1 cellular context compared by ENCODE assay signal in the genomic region with DNA sequence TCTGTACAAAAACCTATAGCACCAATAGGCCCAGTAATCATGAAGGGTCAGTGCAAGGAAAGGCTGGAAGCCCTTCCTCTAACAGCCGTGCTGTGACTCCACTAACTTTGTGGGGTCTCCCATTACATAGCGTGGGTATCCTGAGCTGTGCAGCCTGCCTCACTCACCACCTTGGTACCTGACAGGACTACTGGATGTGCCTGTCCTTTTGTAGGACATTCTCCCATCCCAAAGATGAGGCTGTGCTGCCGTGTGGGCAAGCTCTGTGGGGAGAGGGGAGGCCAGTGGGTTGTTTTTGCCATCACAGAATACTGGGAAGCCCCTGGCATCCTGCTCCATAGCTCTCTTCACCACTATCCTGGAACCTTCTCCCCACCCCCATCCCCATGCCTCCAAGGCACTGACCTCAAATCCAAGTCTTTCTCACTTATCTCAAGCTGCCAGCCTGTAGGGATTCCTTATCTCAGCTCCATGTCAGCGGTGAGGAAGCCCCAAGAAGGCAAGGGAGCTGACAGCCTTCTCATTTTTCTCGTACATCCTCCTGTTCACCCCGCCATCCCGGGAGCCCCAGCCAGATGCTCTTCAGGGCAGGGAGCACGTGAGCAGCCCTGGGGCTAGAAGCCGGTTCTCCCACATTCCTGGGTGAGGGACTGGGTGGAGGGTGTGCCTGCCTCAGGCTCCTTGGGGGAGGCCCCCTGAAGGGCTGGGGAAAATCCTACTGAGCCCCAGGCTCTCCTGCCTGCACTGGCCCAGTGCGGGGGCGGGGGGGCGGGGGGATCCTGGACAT.
TF ChIP-seq lines count a peak whose summit lies in the region.

No MANE protein-coding gene starts in this region.

TF ChIP-seq in GM23338, 12 proteins besides CTCF, POLR2A, EP300 and RAD21 (continued from another document):
- TF ChIP-seq, protein P1, sequence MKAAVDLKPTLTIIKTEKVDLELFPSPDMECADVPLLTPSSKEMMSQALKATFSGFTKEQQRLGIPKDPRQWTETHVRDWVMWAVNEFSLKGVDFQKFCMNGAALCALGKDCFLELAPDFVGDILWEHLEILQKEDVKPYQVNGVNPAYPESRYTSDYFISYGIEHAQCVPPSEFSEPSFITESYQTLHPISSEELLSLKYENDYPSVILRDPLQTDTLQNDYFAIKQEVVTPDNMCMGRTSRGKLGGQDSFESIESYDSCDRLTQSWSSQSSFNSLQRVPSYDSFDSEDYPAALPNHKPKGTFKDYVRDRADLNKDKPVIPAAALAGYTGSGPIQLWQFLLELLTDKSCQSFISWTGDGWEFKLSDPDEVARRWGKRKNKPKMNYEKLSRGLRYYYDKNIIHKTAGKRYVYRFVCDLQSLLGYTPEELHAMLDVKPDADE (IDR thresholded peaks at IDR 0.05): 0 out of 2 replicates have a peak, but pooled peaks have one; percentile 23
- TF ChIP-seq POLR2AphosphoS5 (IDR thresholded peaks at IDR 0.05; ENCODE audit: low read depth) (peak; percentile 41), JUNB (IDR thresholded peaks at IDR 0.05; ENCODE audit: unreplicated experiment) (no peak), EZH2 (IDR thresholded peaks at IDR 0.05; ENCODE audit: low read depth, unreplicated experiment) (no peak), CREB1 (CRISPR knock-in tag; IDR thresholded peaks at IDR 0.05; ENCODE audit: low read depth) (no peak)
- TF ChIP-seq, protein P2, sequence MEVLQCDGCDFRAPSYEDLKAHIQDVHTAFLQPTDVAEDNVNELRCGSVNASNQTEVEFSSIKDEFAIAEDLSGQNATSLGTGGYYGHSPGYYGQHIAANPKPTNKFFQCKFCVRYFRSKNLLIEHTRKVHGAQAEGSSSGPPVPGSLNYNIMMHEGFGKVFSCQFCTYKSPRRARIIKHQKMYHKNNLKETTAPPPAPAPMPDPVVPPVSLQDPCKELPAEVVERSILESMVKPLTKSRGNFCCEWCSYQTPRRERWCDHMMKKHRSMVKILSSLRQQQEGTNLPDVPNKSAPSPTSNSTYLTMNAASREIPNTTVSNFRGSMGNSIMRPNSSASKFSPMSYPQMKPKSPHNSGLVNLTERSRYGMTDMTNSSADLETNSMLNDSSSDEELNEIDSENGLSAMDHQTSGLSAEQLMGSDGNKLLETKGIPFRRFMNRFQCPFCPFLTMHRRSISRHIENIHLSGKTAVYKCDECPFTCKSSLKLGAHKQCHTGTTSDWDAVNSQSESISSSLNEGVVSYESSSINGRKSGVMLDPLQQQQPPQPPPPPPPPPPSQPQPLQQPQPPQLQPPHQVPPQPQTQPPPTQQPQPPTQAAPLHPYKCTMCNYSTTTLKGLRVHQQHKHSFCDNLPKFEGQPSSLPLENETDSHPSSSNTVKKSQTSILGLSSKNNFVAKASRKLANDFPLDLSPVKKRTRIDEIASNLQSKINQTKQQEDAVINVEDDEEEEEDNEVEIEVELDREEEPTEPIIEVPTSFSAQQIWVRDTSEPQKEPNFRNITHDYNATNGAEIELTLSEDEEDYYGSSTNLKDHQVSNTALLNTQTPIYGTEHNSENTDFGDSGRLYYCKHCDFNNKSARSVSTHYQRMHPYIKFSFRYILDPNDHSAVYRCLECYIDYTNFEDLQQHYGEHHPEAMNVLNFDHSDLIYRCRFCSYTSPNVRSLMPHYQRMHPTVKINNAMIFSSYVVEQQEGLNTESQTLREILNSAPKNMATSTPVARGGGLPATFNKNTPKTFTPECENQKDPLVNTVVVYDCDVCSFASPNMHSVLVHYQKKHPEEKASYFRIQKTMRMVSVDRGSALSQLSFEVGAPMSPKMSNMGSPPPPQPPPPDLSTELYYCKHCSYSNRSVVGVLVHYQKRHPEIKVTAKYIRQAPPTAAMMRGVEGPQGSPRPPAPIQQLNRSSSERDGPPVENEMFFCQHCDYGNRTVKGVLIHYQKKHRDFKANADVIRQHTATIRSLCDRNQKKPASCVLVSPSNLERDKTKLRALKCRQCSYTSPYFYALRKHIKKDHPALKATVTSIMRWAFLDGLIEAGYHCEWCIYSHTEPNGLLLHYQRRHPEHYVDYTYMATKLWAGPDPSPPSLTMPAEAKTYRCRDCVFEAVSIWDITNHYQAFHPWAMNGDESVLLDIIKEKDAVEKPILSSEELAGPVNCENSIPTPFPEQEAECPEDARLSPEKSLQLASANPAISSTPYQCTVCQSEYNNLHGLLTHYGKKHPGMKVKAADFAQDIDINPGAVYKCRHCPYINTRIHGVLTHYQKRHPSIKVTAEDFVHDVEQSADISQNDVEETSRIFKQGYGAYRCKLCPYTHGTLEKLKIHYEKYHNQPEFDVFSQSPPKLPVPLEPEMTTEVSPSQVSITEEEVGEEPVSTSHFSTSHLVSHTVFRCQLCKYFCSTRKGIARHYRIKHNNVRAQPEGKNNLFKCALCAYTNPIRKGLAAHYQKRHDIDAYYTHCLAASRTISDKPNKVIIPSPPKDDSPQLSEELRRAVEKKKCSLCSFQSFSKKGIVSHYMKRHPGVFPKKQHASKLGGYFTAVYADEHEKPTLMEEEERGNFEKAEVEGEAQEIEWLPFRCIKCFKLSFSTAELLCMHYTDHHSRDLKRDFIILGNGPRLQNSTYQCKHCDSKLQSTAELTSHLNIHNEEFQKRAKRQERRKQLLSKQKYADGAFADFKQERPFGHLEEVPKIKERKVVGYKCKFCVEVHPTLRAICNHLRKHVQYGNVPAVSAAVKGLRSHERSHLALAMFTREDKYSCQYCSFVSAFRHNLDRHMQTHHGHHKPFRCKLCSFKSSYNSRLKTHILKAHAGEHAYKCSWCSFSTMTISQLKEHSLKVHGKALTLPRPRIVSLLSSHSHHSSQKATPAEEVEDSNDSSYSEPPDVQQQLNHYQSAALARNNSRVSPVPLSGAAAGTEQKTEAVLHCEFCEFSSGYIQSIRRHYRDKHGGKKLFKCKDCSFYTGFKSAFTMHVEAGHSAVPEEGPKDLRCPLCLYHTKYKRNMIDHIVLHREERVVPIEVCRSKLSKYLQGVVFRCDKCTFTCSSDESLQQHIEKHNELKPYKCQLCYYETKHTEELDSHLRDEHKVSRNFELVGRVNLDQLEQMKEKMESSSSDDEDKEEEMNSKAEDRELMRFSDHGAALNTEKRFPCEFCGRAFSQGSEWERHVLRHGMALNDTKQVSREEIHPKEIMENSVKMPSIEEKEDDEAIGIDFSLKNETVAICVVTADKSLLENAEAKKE (CRISPR knock-in tag; IDR thresholded peaks at IDR 0.05): no peak
TF ChIP-seq in GM23338: peak in this region for 2.
